13 cellular contexts compared by ENCODE assay signal in genomic region chr11:61222692-61223091, GRCh38. TPM values are rescaled to one million over a fixed set of nuclear protein-coding genes. Genes with fewer than 3 reads are reported as not detected.
A peak's percentile ranks its signal among the peaks of the same experiment; 100 is the strongest.
DNase-seq lines count a peak whose midpoint lies in the region; ATAC-seq and TF ChIP-seq lines count a peak whose summit lies in the region.
"Not testable (repeated sequence)": the region's sequence is repeated elsewhere in the genome, so short reads cannot be mapped to it uniquely, and the experiment has no call there.
"Had no signal": no experiment of that assay in that cellular context is flagged by ENCODE, and none has a peak within 500 bp of the region (broad histone marks: within the 10 kb centered on the region; RNA-seq: fewer than 3 reads in every experiment).

No MANE protein-coding gene starts in this region.

- WGBS in gastroesophageal sphincter (ENCODE audit: low coverage in 1 of 2), 2 donors = no CpG with 5 or more reads among the region's 5 CpGs
- no CpG with 5 or more reads among the region's 5 CpGs for WGBS in heart left ventricle, 4 donors
- WGBS in lung, 2 donors = no CpG with 5 or more reads among the region's 5 CpGs
- WGBS in upper lobe of left lung, 2 donors = no CpG with 5 or more reads among the region's 5 CpGs

- ATAC-seq in gastroesophageal sphincter (peak; percentile 25), heart left ventricle (peak in 3 of 4 donors; percentile 51 to 66 (median 58)), left ventricle myocardium superior (peak; percentile 69), left lung (peak; percentile 62), lung (ENCODE audit: insufficient read depth, low FRiP score) (peak; percentile 62), upper lobe of left lung (ENCODE audit: low FRiP score in 2 of 2) (peak; percentile 17 to 81)

- not testable (repeated sequence) for H3K27me3 ChIP-seq in gastroesophageal sphincter; heart left ventricle; left lung; lung (ENCODE audit: control insufficient read depth, insufficient read depth); upper lobe of left lung

- not testable (repeated sequence) for TF ChIP-seq CTCF in gastroesophageal sphincter (IDR thresholded peaks at IDR 0.05); heart left ventricle (IDR thresholded peaks at IDR 0.05); left lung (IDR thresholded peaks at IDR 0.05); lung (IDR thresholded peaks at IDR 0.05; ENCODE audit: control extremely low read depth, extremely low read depth); upper lobe of left lung (IDR thresholded peaks at IDR 0.05)

- not testable (repeated sequence) for DNase-seq in heart left ventricle; left ventricle myocardium superior; left lung; lung (ENCODE audit: low spot score); upper lobe of left lung

- H3K4me1 ChIP-seq in gastroesophageal sphincter; heart left ventricle; left lung; lung (ENCODE audit: control insufficient read depth in 2 of 2, insufficient read depth in 2 of 2, low read length in 2 of 2); upper lobe of left lung: not testable (repeated sequence)

- H3K9me3 ChIP-seq in gastroesophageal sphincter; heart left ventricle; left lung; lung (ENCODE audit: control insufficient read depth in 2 of 2, insufficient read depth in 1 of 2, low read length in 1 of 2); upper lobe of left lung: not testable (repeated sequence)

- not testable (repeated sequence) for H3K27ac ChIP-seq in gastroesophageal sphincter; heart left ventricle; left lung; lung (ENCODE audit: low read depth in 1 of 2, low read length in 1 of 2); upper lobe of left lung

- intact Hi-C loops in heart left ventricle (cut with DNase I); left ventricle myocardium superior (cut with micrococcal nuclease); left lung (cut with DNase I): not testable (repeated sequence)

- TF ChIP-seq EP300 in gastroesophageal sphincter (IDR thresholded peaks at IDR 0.05); upper lobe of left lung (IDR thresholded peaks at IDR 0.05): not testable (repeated sequence)

- TF ChIP-seq POLR2A in gastroesophageal sphincter (IDR thresholded peaks at IDR 0.05); heart left ventricle (IDR thresholded peaks at IDR 0.05); upper lobe of left lung (IDR thresholded peaks at IDR 0.05): not testable (repeated sequence)

- H3K4me3 ChIP-seq in gastroesophageal sphincter, heart left ventricle, left lung, lung, upper lobe of left lung: not testable (repeated sequence)

- not testable (repeated sequence) for H3K36me3 ChIP-seq in gastroesophageal sphincter; heart left ventricle; left lung; lung (ENCODE audit: control insufficient read depth in 2 of 2, insufficient read depth in 2 of 2, low read length in 2 of 2); upper lobe of left lung

RNA-seq across cellular contexts. Expression of gene PGA4, which starts 0.5 kb away (rescaled TPM):
- total RNA-seq in gastroesophageal sphincter = 1 to 10 TPM in 2 of 4 donors, not detected in 2; 1.2 to 8.8 TPM
- total RNA-seq in heart left ventricle = 1 to 10 TPM in 3 of 9 donors, under 1 TPM in 3, not detected in 3; 0.21 to 5.9 (median 1.1) TPM
- 1 to 10 TPM in 1 of 2 donors, under 1 TPM in 1; 0.43 to 1.2 TPM for polyA plus RNA-seq in heart left ventricle
- total RNA-seq in left ventricle myocardium superior = 0.47 TPM
- 1 to 10 TPM in 1 of 2 donors, not detected in 1; 1.0 TPM for total RNA-seq in left lung
- 1 to 10 TPM; 1.6 to 1.8 TPM for total RNA-seq in lung
- polyA plus RNA-seq in lung = 1 to 10 TPM in 1 of 2 donors, not detected in 1; 1.8 TPM
- under 1 TPM in 2 of 6 donors, not detected in 4; 0.14 to 0.44 TPM for total RNA-seq in upper lobe of left lung
- total RNA-seq: CD4-positive, alpha-beta T cell; CD8-positive, alpha-beta memory T cell; GM12878; GM23248; H1 had no signal
- polyA plus RNA-seq: A549; CD8-positive, alpha-beta memory T cell; GM12878 had no signal

RNA-seq across cellular contexts. Expression of gene PGA5, which starts 18.3 kb away (rescaled TPM):
- total RNA-seq in gastroesophageal sphincter (under 1 TPM in 1 of 4 donors, not detected in 3; 0.54 TPM), heart left ventricle (1 to 10 TPM in 1 of 9 donors, under 1 TPM in 4, not detected in 4; 0.14 to 2.2 (median 0.42) TPM), left ventricle myocardium superior (0.40 TPM), left lung (under 1 TPM in 1 of 2 donors, not detected in 1; 0.47 TPM), lung (under 1 TPM in 1 of 2 donors, not detected in 1; 0.55 TPM), upper lobe of left lung (1 to 10 TPM in 1 of 6 donors, under 1 TPM in 1, not detected in 4; 0.30 to 1.2 TPM)
- polyA plus RNA-seq in heart left ventricle (under 1 TPM; 0.04 to 0.27 TPM), lung (under 1 TPM; 0.08 to 0.09 TPM)
- total RNA-seq: CD4-positive, alpha-beta T cell; CD8-positive, alpha-beta memory T cell; GM12878; GM23248 had no signal
- polyA plus RNA-seq: A549; CD8-positive, alpha-beta memory T cell; GM12878; GM23248 had no signal

RNA-seq across cellular contexts. Expression of gene PGA3, which starts 19.4 kb away (rescaled TPM):
- total RNA-seq in gastroesophageal sphincter (under 1 TPM in 1 of 4 donors, not detected in 3; 0.81 TPM), heart left ventricle (1 to 10 TPM in 3 of 9 donors, under 1 TPM in 1, not detected in 5; 0.16 to 3.1 (median 1.4) TPM), left ventricle myocardium superior (not detected), left lung (under 1 TPM in 1 of 2 donors, not detected in 1; 0.34 TPM), lung (not detected), upper lobe of left lung (under 1 TPM in 2 of 6 donors, not detected in 4; 0.14 to 0.67 TPM)
- polyA plus RNA-seq in heart left ventricle (1 to 10 TPM in 1 of 2 donors, under 1 TPM in 1; 0.21 to 2.7 TPM), lung (under 1 TPM; 0.20 to 0.50 TPM)
- total RNA-seq: CD4-positive, alpha-beta T cell; CD8-positive, alpha-beta memory T cell; GM12878; GM23248; H1; H7 had no signal
- polyA plus RNA-seq: A549; CD8-positive, alpha-beta memory T cell; GM12878; GM23248; H1 had no signal
